Comparison of ENCODE assay signal across 8 cellular contexts in genomic region chr4:56757821-56758400, GRCh38.
DNase-seq lines count a peak whose midpoint lies in the region; ATAC-seq, FAIRE-seq and TF ChIP-seq lines count a peak whose summit lies in the region.

No MANE protein-coding gene starts in this region.

- H2AFZ ChIP-seq in HepG2 (ENCODE audit: low read length): no peak overlapping the region

- H3K36me3 Mint-ChIP-seq in T-helper 2 cell treated with Interferon-gamma antibody and Interleukin-4, amounts not matched to agents 5 μg/mL and 100 μg/mL, for 36 hours (ENCODE audit: low read depth): no peaks in the 10 kb centered on the region

- no peak overlapping the region for H3K9ac ChIP-seq in HepG2 (ENCODE audit: insufficient read depth, low read depth, low read length)

- peak; percentile 59 for DNase-seq in BJ (ENCODE audit: low read depth)
- peak; percentile 83 for DNase-seq in T-helper 2 cell treated with Interferon-gamma antibody and Interleukin-4, amounts not matched to agents 5 μg/mL and 100 μg/mL, for 36 hours (ENCODE audit: low spot score)
- DNase-seq in astrocyte of the hippocampus (ENCODE audit: low read depth, low spot score): peak; percentile 95
- peak; percentile 47 for DNase-seq in HepG2 (ENCODE audit: low spot score)
- peak; percentile 61 for DNase-seq in stimulated activated CD8-positive, alpha-beta memory T cell treated with anti-CD3 and anti-CD28 coated beads, Interleukin-12 subunit alpha, Interleukin-12 subunit beta, amount 100 ng/mL, for 24 hours (ENCODE audit: extremely low read depth)
- no peak for DNase-seq in putamen (ENCODE audit: low spot score)

- H3K4me3 ChIP-seq in BJ (ENCODE audit: low read depth, low read length) (no peak overlapping the region), HepG2 (replicated peaks in 1 of 3; ENCODE audit: insufficient read depth in 1 of 3, low read depth in 2 of 3, low read length in 3 of 3) (no peak overlapping the region)

- H3K4me1 ChIP-seq in HepG2 (ENCODE audit: insufficient read depth, low read length): no peaks in the 10 kb centered on the region

- peak overlapping the region; percentile 87 for H3K4me3 Mint-ChIP-seq in T-helper 2 cell treated with Interferon-gamma antibody and Interleukin-4, amounts not matched to agents 5 μg/mL and 100 μg/mL, for 36 hours

- no peak for FAIRE-seq in HepG2 (lab: Jason Lieb, UNC)

- H3K27me3 ChIP-seq in BJ (ENCODE audit: control insufficient read depth, insufficient read depth, low read length): peaks cover 4% of the 10 kb centered on the region
- H3K27me3 ChIP-seq in HepG2 (ENCODE audit: control insufficient read depth in 1 of 2, insufficient read depth in 2 of 2, low read length in 2 of 2): peaks cover 1 to 23% of the 10 kb centered on the region in 2 experiments; a peak in 2 of 5 replicates

- intact Hi-C loops in HepG2 (cut with micrococcal nuclease; ENCODE audit: unreplicated experiment): no loop called here

- no peaks in the 10 kb centered on the region for H3K9me3 Mint-ChIP-seq in T-helper 2 cell treated with Interferon-gamma antibody and Interleukin-4, amounts not matched to agents 5 μg/mL and 100 μg/mL, for 36 hours

- H3K9me3 ChIP-seq in HepG2 (ENCODE audit: low read length): no peaks in the 10 kb centered on the region

- H3K27me3 Mint-ChIP-seq in T-helper 2 cell treated with Interferon-gamma antibody and Interleukin-4, amounts not matched to agents 5 μg/mL and 100 μg/mL, for 36 hours (ENCODE audit: low read depth): peaks cover 2% of the 10 kb centered on the region

- no TSS peak for BruUV-seq in HepG2 (replicated peaks; lab: Mats Ljungman, UMichigan)

- peak overlapping the region; percentile 99 for H3K27ac Mint-ChIP-seq in T-helper 2 cell treated with Interferon-gamma antibody and Interleukin-4, amounts not matched to agents 5 μg/mL and 100 μg/mL, for 36 hours

- ATAC-seq in GM19455 (IDR thresholded peaks at IDR 0.05; ENCODE audit: unreplicated experiment): peak; percentile 89
- peak; percentile 83 for ATAC-seq in HG03521 (IDR thresholded peaks at IDR 0.05; ENCODE audit: unreplicated experiment)
- peak; percentile 91 for ATAC-seq in HepG2

- TF ChIP-seq RAD21 in HepG2 (CRISPR knock-in tag; IDR thresholded peaks at IDR 0.05): no peak

- no peaks in the 10 kb centered on the region for H3K79me2 ChIP-seq in HepG2 (ENCODE audit: insufficient read depth, low read length)

- peaks cover 43% of the 10 kb centered on the region for H3K4me1 Mint-ChIP-seq in T-helper 2 cell treated with Interferon-gamma antibody and Interleukin-4, amounts not matched to agents 5 μg/mL and 100 μg/mL, for 36 hours (ENCODE audit: low read depth)

- TF ChIP-seq EP300 in HepG2 (IDR thresholded peaks at IDR 0.05; ENCODE audit: low read depth in 2 of 2, low read length in 2 of 2) (no peak), HepG2 (CRISPR knock-in tag; IDR thresholded peaks at IDR 0.05; ENCODE audit: borderline replicate concordance) (no peak)

- in situ Hi-C loops in HepG2 (cut with HindIII; ENCODE audit: extremely low pct_ligation_motif_present, low pct_unique_long_range_greater_than_20kb): no loop called here

- no peaks in the 10 kb centered on the region for H3K36me3 ChIP-seq in BJ (ENCODE audit: control insufficient read depth, insufficient read depth, low read length)
- no peaks in the 10 kb centered on the region for H3K36me3 ChIP-seq in HepG2 (replicated peaks in 1 of 2; ENCODE audit: control insufficient read depth in 1 of 2, insufficient read depth in 2 of 2, low read length in 2 of 2)

- H3K4me2 ChIP-seq in HepG2 (ENCODE audit: low read depth, low read length): no peak overlapping the region

- TF ChIP-seq POLR2A in HepG2 (IDR thresholded peaks at IDR 0.05; ENCODE audit: insufficient read depth in 1 of 2, low read depth in 2 of 2, low read length in 2 of 2): no peak

- no peak for TF ChIP-seq CTCF in BJ (IDR thresholded peaks at IDR 0.05; ENCODE audit: insufficient read depth, low read depth, low read length)
- TF ChIP-seq CTCF in HepG2 (CRISPR knock-in tag; IDR thresholded peaks at IDR 0.05): no peak

- 17% methylated on average over 6 of the region's 6 CpGs for WGBS in HepG2 (ENCODE audit: low lambda C conversion rate)

- CTCF ChIA-PET in BJ (lab: Yijun Ruan, JAX): interaction anchor here (1.3 kb wide), 1 partner anchor 28 kb away, joined by 3 read pairs; no protein-coding TSS in a partner anchor
- CTCF ChIA-PET in HepG2 (lab: Yijun Ruan, JAX; ENCODE audit: low intra/inter-chr PET ratio, low total read pairs): no interaction called here

- no peaks in the 10 kb centered on the region for H4K20me1 ChIP-seq in HepG2 (ENCODE audit: insufficient read depth, low read length)

- POLR2A ChIA-PET in BJ (lab: Charles Lee): no interaction called here
- POLR2A ChIA-PET in HepG2 (lab: Yijun Ruan, JAX): no interaction called here

- H3K27ac ChIP-seq in HepG2 (ENCODE audit: extremely low read length, insufficient read depth, low read length): no peak overlapping the region

TF ChIP-seq in HepG2, 621 proteins besides CTCF, POLR2A, EP300 and RAD21:
- TF ChIP-seq XRCC5 (optimal IDR thresholded peaks at IDR 0.05; ENCODE audit: low read length) (peak; percentile 28), FOSL2 (CRISPR knock-in tag; IDR thresholded peaks at IDR 0.05) (peak; percentile 90), CC2D1A (CRISPR knock-in tag; IDR thresholded peaks at IDR 0.05) (no peak), TEAD3 (CRISPR knock-in tag; optimal IDR thresholded peaks at IDR 0.05; ENCODE audit: borderline replicate concordance) (peak; percentile 43), GTF2F1 (IDR thresholded peaks at IDR 0.05; ENCODE audit: low read length) (no peak), ZNF557 (CRISPR knock-in tag; IDR thresholded peaks at IDR 0.05) (no peak)
- TF ChIP-seq, protein P1, sequence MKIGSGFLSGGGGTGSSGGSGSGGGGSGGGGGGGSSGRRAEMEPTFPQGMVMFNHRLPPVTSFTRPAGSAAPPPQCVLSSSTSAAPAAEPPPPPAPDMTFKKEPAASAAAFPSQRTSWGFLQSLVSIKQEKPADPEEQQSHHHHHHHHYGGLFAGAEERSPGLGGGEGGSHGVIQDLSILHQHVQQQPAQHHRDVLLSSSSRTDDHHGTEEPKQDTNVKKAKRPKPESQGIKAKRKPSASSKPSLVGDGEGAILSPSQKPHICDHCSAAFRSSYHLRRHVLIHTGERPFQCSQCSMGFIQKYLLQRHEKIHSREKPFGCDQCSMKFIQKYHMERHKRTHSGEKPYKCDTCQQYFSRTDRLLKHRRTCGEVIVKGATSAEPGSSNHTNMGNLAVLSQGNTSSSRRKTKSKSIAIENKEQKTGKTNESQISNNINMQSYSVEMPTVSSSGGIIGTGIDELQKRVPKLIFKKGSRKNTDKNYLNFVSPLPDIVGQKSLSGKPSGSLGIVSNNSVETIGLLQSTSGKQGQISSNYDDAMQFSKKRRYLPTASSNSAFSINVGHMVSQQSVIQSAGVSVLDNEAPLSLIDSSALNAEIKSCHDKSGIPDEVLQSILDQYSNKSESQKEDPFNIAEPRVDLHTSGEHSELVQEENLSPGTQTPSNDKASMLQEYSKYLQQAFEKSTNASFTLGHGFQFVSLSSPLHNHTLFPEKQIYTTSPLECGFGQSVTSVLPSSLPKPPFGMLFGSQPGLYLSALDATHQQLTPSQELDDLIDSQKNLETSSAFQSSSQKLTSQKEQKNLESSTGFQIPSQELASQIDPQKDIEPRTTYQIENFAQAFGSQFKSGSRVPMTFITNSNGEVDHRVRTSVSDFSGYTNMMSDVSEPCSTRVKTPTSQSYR (CRISPR knock-in tag; IDR thresholded peaks at IDR 0.05; ENCODE audit: borderline replicate concordance): peak; percentile 65; the same call in 1 of the 2 replicates
